Comparison of ENCODE assay signal across 17 cellular contexts in genomic region chr4:152036626-152037025, GRCh38.
DNase-seq lines count a peak whose midpoint lies in the region; ATAC-seq, FAIRE-seq and TF ChIP-seq lines count a peak whose summit lies in the region.
"Had no signal": no experiment of that assay in that cellular context is flagged by ENCODE, and none has a peak within 500 bp of the region (broad histone marks: within the 10 kb centered on the region; RNA-seq: fewer than 3 reads in every experiment).

No MANE protein-coding gene starts in this region.

- no peaks in the 10 kb centered on the region for H3K27me3 Mint-ChIP-seq in activated CD4-positive, alpha-beta T cell treated with anti-CD3 and anti-CD28 coated beads for 36 hours
- no peaks in the 10 kb centered on the region for H3K27me3 Mint-ChIP-seq in T-cell

- ATAC-seq in heart left ventricle (no peak), Right ventricle myocardium superior (ENCODE audit: poor library complexity) (no peak), HG03571 (IDR thresholded peaks at IDR 0.05; ENCODE audit: unreplicated experiment) (no peak), T-cell (replicated peaks in 1 of 4) (no peak)
- no peak for ATAC-seq in activated CD4-positive, alpha-beta T cell treated with anti-CD3 and anti-CD28 coated beads for 36 hours
- ATAC-seq: HepG2, Right ventricle myocardium inferior had no signal

- POLR2A ChIA-PET in activated CD4-positive, alpha-beta T cell treated with anti-CD3 and anti-CD28 coated beads for 36 hours (lab: Charles Lee): no interaction called here
- POLR2A ChIA-PET in T-cell (lab: Charles Lee): no interaction called here

- H3K9me3 ChIP-seq in heart left ventricle: no peaks in the 10 kb centered on the region
- H3K9me3 ChIP-seq in adrenal gland (replicated peaks in 1 of 3): no peaks in the 10 kb centered on the region
- H3K9me3 ChIP-seq: Caco-2, SK-N-SH had no signal

- peaks cover 5% of the 10 kb centered on the region for H3K4me1 Mint-ChIP-seq in activated CD4-positive, alpha-beta T cell treated with anti-CD3 and anti-CD28 coated beads for 36 hours
- peaks cover 0 to 2% (median 0%) of the 10 kb centered on the region in 3 donors for H3K4me1 Mint-ChIP-seq in T-cell

- no peaks in the 10 kb centered on the region for H3K36me3 Mint-ChIP-seq in activated CD4-positive, alpha-beta T cell treated with anti-CD3 and anti-CD28 coated beads for 36 hours (ENCODE audit: low read depth)
- no peaks in the 10 kb centered on the region for H3K36me3 Mint-ChIP-seq in T-cell

- no peak overlapping the region for H3K4me3 Mint-ChIP-seq in activated CD4-positive, alpha-beta T cell treated with anti-CD3 and anti-CD28 coated beads for 36 hours
- H3K4me3 Mint-ChIP-seq in T-cell: no peak overlapping the region

- H3K4me1 ChIP-seq in heart left ventricle (peaks cover 0 to 35% (median 5%) of the 10 kb centered on the region in 12 donors), adrenal gland (replicated peaks in 1 of 2) (peaks cover 16 to 25% of the 10 kb centered on the region in 2 donors)
- H3K4me1 ChIP-seq: Caco-2 had no signal

- DNase-seq in heart left ventricle (no peak), Right ventricle myocardium superior (no peak), adrenal gland (peak; percentile 61 to 86 (median 77)), fibroblast of peridontal ligament (ENCODE audit: extremely low read depth) (peak; percentile 25), T-cell (no peak), GM19239 (ENCODE audit: insufficient read length, low spot score) (no peak)
- DNase-seq in activated CD4-positive, alpha-beta T cell treated with anti-CD3 and anti-CD28 coated beads for 36 hours: no peak
- DNase-seq: Caco-2, DMS53, NCI-H187 treated with DMSO at 0.1 percent for 48 hours, NCI-H82, SK-N-SH had no signal

- TF ChIP-seq POLR2A in heart left ventricle (IDR thresholded peaks at IDR 0.05): no peak
- TF ChIP-seq POLR2A in adrenal gland (IDR thresholded peaks at IDR 0.05): no peak

- no peaks in the 10 kb centered on the region for H3K9me3 Mint-ChIP-seq in activated CD4-positive, alpha-beta T cell treated with anti-CD3 and anti-CD28 coated beads for 36 hours (ENCODE audit: low read depth)
- no peaks in the 10 kb centered on the region for H3K9me3 Mint-ChIP-seq in T-cell

- WGBS in heart left ventricle, 4 donors: 72 to 95% (median 88%) methylated on average over 1 of the region's 1 CpG
- WGBS in adrenal gland, 4 donors: 40 to 63% (median 54%) methylated on average over 1 of the region's 1 CpG

- TF ChIP-seq CTCF in heart left ventricle (IDR thresholded peaks at IDR 0.05) (no peak), adrenal gland (IDR thresholded peaks at IDR 0.05) (no peak)

- no peaks in the 10 kb centered on the region for H3K27me3 ChIP-seq in heart left ventricle
- no peaks in the 10 kb centered on the region for H3K27me3 ChIP-seq in adrenal gland

- intact Hi-C loops in heart left ventricle (cut with DNase I): loop anchor here in 5 of 10 donors (5.0 to 10.0 kb wide), 4 partner anchors 44 to 352 kb away; no protein-coding TSS in a partner anchor
- intact Hi-C loops in Right ventricle myocardium superior (cut with DNase I): loop anchor here (10.0 kb wide), 1 partner anchor 348 kb away; no protein-coding TSS in a partner anchor
- intact Hi-C loops in adrenal gland (cut with DNase I): no loop called here
- intact Hi-C loops in activated CD4-positive, alpha-beta T cell treated with anti-CD3 and anti-CD28 coated beads for 36 hours (cut with DNase I, micrococcal nuclease): no loop called here

- H3K27ac Mint-ChIP-seq in activated CD4-positive, alpha-beta T cell treated with anti-CD3 and anti-CD28 coated beads for 36 hours: no peak overlapping the region
- no peak overlapping the region for H3K27ac Mint-ChIP-seq in T-cell

- H3K36me3 ChIP-seq in heart left ventricle: no peaks in the 10 kb centered on the region
- no peaks in the 10 kb centered on the region for H3K36me3 ChIP-seq in adrenal gland (replicated peaks in 1 of 2)

- peak overlapping the region in 9 of 12 donors; percentile 83 to 99 (median 89) for H3K27ac ChIP-seq in heart left ventricle
- peak overlapping the region in 4 of 5 donors; percentile 35 to 88 (median 62) for H3K27ac ChIP-seq in adrenal gland
- H3K27ac ChIP-seq: 22Rv1, C4-2B had no signal

- CTCF ChIA-PET in activated CD4-positive, alpha-beta T cell treated with anti-CD3 and anti-CD28 coated beads for 36 hours (lab: Charles Lee): interaction anchor here (0.6 kb wide), 2 partner anchors 10 to 27 kb away, joined by 4 read pairs; no protein-coding TSS in a partner anchor
- CTCF ChIA-PET in T-cell (lab: Charles Lee): no interaction called here

- FAIRE-seq in GM19239 (lab: Jason Lieb, UNC): no peak
- FAIRE-seq: HepG2 had no signal

- H3K4me3 ChIP-seq in heart left ventricle (no peak overlapping the region), adrenal gland (no peak overlapping the region)

Comparison
In these comparisons a context has a peak if more than half of its experiments do, and no peak if none do; other contexts are left out.
1. DNase-seq: peak in adrenal gland (7 of 7) and fibroblast of peridontal ligament (single experiment); none in heart left ventricle (0 of 5), Right ventricle myocardium superior (single experiment), activated CD4-positive, alpha-beta T cell treated with anti-CD3 and anti-CD28 coated beads for 36 hours (single experiment), T-cell (0 of 34) and GM19239 (single experiment).